1 cellular context compared by ENCODE assay signal in the genomic region with DNA sequence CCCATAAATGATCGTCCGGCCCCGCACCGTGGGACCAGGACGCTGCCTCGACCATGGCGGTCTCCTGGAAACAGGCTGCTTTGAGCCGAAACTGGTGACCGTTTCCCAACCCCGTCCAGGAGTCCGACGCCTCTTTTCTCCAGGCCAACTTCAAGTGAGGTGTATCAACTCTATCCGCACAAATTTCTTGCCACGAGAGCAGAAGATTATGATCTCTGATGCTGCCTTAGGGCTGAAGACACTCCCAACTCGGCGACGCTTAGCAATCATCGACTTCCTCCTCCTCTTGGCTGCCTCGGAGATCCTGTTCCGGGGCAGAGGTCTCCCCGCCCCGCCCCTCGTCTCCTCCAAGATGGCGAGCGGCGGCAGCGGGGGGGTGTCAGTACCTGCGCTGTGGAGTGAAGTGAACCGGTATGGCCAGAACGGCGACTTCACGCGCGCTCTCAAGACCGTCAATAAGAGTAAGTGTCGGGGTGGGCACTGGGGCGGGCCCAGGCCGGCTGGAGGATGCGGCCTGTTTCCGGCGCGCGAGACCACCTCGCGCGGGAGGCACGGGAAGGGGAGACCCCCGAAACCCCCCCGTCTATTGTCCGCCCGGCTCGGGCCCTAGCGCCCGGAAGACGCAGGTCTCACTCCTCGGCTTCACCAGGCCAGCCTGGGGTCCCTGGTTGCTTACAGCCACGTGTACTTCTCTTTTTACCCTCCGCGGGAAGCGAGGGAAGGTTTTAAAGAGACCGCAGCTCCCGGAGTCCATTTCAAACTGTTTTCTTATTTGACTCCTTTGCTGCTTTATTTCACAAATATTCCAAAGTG.
A peak's percentile ranks its signal among the peaks of the same experiment; 100 is the strongest.
TF ChIP-seq lines count a peak whose summit lies in the region.

TSS of gene SRP72 (plus strand) at position 334 of the 813 bp plus-strand sequence. CDS start at position 353, 19 bp downstream.

TF ChIP-seq in HepG2, 621 proteins besides CTCF, POLR2A, EP300 and RAD21 (continued from another document and continues in another):
- TF ChIP-seq PLSCR1 (CRISPR knock-in tag; IDR thresholded peaks at IDR 0.05; ENCODE audit: borderline replicate concordance) (no peak), KDM4B (CRISPR knock-in tag; IDR thresholded peaks at IDR 0.05) (0 out of 2 replicates have a peak, but pooled peaks have one; percentile 24), ZNF234 (CRISPR knock-in tag; conservative IDR thresholded peaks at IDR 0.05) (no peak), BATF2 (CRISPR knock-in tag; IDR thresholded peaks at IDR 0.05) (no peak), ZNF660 (CRISPR knock-in tag; IDR thresholded peaks at IDR 0.05; ENCODE audit: borderline replicate concordance, low read depth) (no peak), GATAD1 (CRISPR knock-in tag; IDR thresholded peaks at IDR 0.05) (peak; percentile 91), ZNF367 (CRISPR knock-in tag; IDR thresholded peaks at IDR 0.05; ENCODE audit: borderline replicate concordance) (no peak), NFYC (CRISPR knock-in tag; IDR thresholded peaks at IDR 0.05) (0 out of 2 replicates have a peak, but pooled peaks have one; percentile 26), HNF4A (CRISPR knock-in tag; IDR thresholded peaks at IDR 0.05) (no peak), FLYWCH1 (CRISPR knock-in tag; IDR thresholded peaks at IDR 0.05) (no peak), GRHL1 (CRISPR knock-in tag; conservative IDR thresholded peaks at IDR 0.05) (no peak), ZBTB1 (CRISPR knock-in tag; IDR thresholded peaks at IDR 0.05; ENCODE audit: borderline replicate concordance) (no peak), FOXP1 (IDR thresholded peaks at IDR 0.05) (no peak), FOXP1 (CRISPR knock-in tag; IDR thresholded peaks at IDR 0.05) (no peak), NBN (conservative IDR thresholded peaks at IDR 0.05) (no peak), XBP1 (CRISPR knock-in tag; IDR thresholded peaks at IDR 0.05) (no peak), SMAD3 (CRISPR knock-in tag; IDR thresholded peaks at IDR 0.05) (peak; percentile 70; the same call in 1 of the 2 replicates), ELF4 (CRISPR knock-in tag; IDR thresholded peaks at IDR 0.05; ENCODE audit: borderline replicate concordance) (no peak; the same call in 1 of the 2 replicates), MIXL1 (CRISPR knock-in tag; IDR thresholded peaks at IDR 0.05) (peak; percentile 60; the same call in 1 of the 2 replicates)
- TF ChIP-seq, protein P1, sequence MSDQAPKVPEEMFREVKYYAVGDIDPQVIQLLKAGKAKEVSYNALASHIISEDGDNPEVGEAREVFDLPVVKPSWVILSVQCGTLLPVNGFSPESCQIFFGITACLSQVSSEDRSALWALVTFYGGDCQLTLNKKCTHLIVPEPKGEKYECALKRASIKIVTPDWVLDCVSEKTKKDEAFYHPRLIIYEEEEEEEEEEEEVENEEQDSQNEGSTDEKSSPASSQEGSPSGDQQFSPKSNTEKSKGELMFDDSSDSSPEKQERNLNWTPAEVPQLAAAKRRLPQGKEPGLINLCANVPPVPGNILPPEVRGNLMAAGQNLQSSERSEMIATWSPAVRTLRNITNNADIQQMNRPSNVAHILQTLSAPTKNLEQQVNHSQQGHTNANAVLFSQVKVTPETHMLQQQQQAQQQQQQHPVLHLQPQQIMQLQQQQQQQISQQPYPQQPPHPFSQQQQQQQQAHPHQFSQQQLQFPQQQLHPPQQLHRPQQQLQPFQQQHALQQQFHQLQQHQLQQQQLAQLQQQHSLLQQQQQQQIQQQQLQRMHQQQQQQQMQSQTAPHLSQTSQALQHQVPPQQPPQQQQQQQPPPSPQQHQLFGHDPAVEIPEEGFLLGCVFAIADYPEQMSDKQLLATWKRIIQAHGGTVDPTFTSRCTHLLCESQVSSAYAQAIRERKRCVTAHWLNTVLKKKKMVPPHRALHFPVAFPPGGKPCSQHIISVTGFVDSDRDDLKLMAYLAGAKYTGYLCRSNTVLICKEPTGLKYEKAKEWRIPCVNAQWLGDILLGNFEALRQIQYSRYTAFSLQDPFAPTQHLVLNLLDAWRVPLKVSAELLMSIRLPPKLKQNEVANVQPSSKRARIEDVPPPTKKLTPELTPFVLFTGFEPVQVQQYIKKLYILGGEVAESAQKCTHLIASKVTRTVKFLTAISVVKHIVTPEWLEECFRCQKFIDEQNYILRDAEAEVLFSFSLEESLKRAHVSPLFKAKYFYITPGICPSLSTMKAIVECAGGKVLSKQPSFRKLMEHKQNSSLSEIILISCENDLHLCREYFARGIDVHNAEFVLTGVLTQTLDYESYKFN (CRISPR knock-in tag; conservative IDR thresholded peaks at IDR 0.05) = no peak; the same call in 1 of the 2 replicates
- TF ChIP-seq, protein P2, sequence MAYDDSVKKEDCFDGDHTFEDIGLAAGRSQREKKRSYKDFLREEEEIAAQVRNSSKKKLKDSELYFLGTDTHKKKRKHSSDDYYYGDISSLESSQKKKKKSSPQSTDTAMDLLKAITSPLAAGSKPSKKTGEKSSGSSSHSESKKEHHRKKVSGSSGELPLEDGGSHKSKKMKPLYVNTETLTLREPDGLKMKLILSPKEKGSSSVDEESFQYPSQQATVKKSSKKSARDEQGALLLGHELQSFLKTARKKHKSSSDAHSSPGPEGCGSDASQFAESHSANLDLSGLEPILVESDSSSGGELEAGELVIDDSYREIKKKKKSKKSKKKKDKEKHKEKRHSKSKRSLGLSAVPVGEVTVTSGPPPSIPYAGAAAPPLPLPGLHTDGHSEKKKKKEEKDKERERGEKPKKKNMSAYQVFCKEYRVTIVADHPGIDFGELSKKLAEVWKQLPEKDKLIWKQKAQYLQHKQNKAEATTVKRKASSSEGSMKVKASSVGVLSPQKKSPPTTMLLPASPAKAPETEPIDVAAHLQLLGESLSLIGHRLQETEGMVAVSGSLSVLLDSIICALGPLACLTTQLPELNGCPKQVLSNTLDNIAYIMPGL (CRISPR knock-in tag; IDR thresholded peaks at IDR 0.05; ENCODE audit: borderline replicate concordance in 1 of 2, low read depth in 1 of 2) = peak; percentile 52 to 82; a peak in 2 of 4 replicates
- TF ChIP-seq, protein P3, sequence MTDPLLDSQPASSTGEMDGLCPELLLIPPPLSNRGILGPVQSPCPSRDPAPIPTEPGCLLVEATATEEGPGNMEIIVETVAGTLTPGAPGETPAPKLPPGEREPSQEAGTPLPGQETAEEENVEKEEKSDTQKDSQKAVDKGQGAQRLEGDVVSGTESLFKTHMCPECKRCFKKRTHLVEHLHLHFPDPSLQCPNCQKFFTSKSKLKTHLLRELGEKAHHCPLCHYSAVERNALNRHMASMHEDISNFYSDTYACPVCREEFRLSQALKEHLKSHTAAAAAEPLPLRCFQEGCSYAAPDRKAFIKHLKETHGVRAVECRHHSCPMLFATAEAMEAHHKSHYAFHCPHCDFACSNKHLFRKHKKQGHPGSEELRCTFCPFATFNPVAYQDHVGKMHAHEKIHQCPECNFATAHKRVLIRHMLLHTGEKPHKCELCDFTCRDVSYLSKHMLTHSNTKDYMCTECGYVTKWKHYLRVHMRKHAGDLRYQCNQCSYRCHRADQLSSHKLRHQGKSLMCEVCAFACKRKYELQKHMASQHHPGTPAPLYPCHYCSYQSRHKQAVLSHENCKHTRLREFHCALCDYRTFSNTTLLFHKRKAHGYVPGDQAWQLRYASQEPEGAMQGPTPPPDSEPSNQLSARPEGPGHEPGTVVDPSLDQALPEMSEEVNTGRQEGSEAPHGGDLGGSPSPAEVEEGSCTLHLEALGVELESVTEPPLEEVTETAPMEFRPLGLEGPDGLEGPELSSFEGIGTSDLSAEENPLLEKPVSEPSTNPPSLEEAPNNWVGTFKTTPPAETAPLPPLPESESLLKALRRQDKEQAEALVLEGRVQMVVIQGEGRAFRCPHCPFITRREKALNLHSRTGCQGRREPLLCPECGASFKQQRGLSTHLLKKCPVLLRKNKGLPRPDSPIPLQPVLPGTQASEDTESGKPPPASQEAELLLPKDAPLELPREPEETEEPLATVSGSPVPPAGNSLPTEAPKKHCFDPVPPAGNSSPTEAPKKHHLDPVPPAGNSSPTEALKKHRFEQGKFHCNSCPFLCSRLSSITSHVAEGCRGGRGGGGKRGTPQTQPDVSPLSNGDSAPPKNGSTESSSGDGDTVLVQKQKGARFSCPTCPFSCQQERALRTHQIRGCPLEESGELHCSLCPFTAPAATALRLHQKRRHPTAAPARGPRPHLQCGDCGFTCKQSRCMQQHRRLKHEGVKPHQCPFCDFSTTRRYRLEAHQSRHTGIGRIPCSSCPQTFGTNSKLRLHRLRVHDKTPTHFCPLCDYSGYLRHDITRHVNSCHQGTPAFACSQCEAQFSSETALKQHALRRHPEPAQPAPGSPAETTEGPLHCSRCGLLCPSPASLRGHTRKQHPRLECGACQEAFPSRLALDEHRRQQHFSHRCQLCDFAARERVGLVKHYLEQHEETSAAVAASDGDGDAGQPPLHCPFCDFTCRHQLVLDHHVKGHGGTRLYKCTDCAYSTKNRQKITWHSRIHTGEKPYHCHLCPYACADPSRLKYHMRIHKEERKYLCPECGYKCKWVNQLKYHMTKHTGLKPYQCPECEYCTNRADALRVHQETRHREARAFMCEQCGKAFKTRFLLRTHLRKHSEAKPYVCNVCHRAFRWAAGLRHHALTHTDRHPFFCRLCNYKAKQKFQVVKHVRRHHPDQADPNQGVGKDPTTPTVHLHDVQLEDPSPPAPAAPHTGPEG (CRISPR knock-in tag; IDR thresholded peaks at IDR 0.05) = no peak
- TF ChIP-seq, protein P4, sequence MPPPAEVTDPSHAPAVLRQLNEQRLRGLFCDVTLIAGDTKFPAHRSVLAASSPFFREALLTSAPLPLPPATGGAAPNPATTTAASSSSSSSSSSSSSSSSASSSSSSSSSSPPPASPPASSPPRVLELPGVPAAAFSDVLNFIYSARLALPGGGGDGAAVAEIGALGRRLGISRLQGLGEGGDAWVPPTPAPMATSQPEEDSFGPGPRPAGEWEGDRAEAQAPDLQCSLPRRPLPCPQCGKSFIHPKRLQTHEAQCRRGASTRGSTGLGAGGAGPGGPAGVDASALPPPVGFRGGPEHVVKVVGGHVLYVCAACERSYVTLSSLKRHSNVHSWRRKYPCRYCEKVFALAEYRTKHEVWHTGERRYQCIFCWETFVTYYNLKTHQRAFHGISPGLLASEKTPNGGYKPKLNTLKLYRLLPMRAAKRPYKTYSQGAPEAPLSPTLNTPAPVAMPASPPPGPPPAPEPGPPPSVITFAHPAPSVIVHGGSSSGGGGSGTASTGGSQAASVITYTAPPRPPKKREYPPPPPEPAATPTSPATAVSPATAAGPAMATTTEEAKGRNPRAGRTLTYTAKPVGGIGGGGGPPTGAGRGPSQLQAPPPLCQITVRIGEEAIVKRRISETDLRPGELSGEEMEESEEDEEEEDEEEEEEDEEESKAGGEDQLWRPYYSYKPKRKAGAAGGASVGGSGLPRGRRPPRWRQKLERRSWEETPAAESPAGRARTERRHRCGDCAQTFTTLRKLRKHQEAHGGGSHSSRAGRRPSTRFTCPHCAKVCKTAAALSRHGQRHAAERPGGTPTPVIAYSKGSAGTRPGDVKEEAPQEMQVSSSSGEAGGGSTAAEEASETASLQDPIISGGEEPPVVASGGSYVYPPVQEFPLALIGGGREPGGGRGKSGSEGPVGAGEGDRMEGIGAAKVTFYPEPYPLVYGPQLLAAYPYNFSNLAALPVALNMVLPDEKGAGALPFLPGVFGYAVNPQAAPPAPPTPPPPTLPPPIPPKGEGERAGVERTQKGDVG (CRISPR knock-in tag; IDR thresholded peaks at IDR 0.05; ENCODE audit: borderline replicate concordance) = no peak
- TF ChIP-seq, protein P5, sequence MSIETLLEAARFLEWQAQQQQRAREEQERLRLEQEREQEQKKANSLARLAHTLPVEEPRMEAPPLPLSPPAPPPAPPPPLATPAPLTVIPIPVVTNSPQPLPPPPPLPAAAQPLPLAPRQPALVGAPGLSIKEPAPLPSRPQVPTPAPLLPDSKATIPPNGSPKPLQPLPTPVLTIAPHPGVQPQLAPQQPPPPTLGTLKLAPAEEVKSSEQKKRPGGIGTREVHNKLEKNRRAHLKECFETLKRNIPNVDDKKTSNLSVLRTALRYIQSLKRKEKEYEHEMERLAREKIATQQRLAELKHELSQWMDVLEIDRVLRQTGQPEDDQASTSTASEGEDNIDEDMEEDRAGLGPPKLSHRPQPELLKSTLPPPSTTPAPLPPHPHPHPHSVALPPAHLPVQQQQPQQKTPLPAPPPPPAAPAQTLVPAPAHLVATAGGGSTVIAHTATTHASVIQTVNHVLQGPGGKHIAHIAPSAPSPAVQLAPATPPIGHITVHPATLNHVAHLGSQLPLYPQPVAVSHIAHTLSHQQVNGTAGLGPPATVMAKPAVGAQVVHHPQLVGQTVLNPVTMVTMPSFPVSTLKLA (IDR thresholded peaks at IDR 0.05) = no peak; the same call in 1 of the 2 replicates
